ENCODE assay signal across 4 cellular contexts in the genomic region with DNA sequence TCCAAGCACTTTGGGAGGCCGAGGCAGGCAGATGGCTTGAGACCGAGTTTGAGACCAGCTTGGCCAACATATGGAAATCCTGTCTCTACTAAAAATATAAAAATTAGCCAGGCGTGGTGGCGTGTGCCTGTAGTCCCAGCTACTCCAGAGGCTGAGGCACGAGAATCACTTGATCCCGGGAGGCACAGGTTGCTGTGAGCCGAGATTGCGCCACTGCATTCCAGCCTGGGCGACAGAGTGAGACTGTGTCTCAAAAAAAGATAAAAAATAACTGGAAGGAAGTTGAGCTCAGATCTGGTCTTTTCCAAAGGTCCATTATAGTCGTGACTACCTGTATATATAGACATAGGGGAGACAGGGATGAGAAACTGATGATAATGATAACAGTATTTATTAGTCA. TPM values are rescaled to one million over a fixed set of nuclear protein-coding genes. Genes with fewer than 3 reads are reported as not detected.
"Had no signal": no experiment of that assay in that cellular context is flagged by ENCODE, and none has a peak within 500 bp of the region (broad histone marks: within the 10 kb centered on the region; RNA-seq: fewer than 3 reads in every experiment).

No MANE protein-coding gene starts in this region.

RNA-seq across cellular contexts. Expression of a gene that starts 18.7 kb away (rescaled TPM):
- total RNA-seq: M059J, Right ventricle myocardium inferior, SJSA1 had no signal

RNA-seq across cellular contexts. Expression of a gene that starts 24.0 kb away (rescaled TPM):
- total RNA-seq: IMR-90, M059J, SJSA1 had no signal
- polyA plus RNA-seq: IMR-90 had no signal

RNA-seq across cellular contexts. Expression of a gene that starts 28.1 kb away (rescaled TPM):
- total RNA-seq: IMR-90, SJSA1 had no signal
